ENCODE assay signal across 14 cellular contexts in genomic region chr5:179167871-179168451, GRCh38.
DNase-seq lines count a peak whose midpoint lies in the region; ATAC-seq and TF ChIP-seq lines count a peak whose summit lies in the region.
"Had no signal": no experiment of that assay in that cellular context is flagged by ENCODE, and none has a peak within 500 bp of the region (broad histone marks: within the 10 kb centered on the region; RNA-seq: fewer than 3 reads in every experiment).

No MANE protein-coding gene starts in this region.

- H3K9me3 ChIP-seq in right cardiac atrium (ENCODE audit: control insufficient read depth, low read length): no peaks in the 10 kb centered on the region
- H3K9me3 ChIP-seq: prostate gland, upper lobe of left lung had no signal

- DNase-seq in activated T-cell treated with anti-CD3 and anti-CD28 coated beads, Interleukin-2, amount 50 U/mL, for 4 hours: no peak
- DNase-seq in activated T-cell treated with anti-CD3 and anti-CD28 coated beads for 4 hours: no peak
- peak; percentile 74 for DNase-seq in NB4 (ENCODE audit: low read depth)
- DNase-seq in right cardiac atrium: peak in 2 of 3 donors; percentile 60 to 66
- DNase-seq in posterior vena cava (ENCODE audit: low spot score): peak; percentile 50
- DNase-seq in GM23338 (ENCODE audit: low spot score): no peak
- DNase-seq in G401 (ENCODE audit: low spot score): no peak
- DNase-seq in osteocyte (ENCODE audit: extremely low spot score, unreplicated experiment): no peak
- DNase-seq: DMS79, NCI-H524 treated with DMSO at 0.1 percent for 48 hours had no signal

- TF ChIP-seq CTCF in NB4 (IDR thresholded peaks at IDR 0.05; ENCODE audit: low read depth, low read length): no peak
- TF ChIP-seq CTCF in GM23338 (conservative IDR thresholded peaks at IDR 0.05; ENCODE audit: low read depth in 2 of 2): no peak
- no peak for TF ChIP-seq CTCF in osteocyte (IDR thresholded peaks at IDR 0.05)

- H3K36me3 Mint-ChIP-seq in activated T-cell treated with anti-CD3 and anti-CD28 coated beads, Interleukin-2, amount 50 U/mL, for 4 hours (ENCODE audit: insufficient read depth): no peaks in the 10 kb centered on the region
- H3K36me3 Mint-ChIP-seq in GM23338 (ENCODE audit: low read depth): peaks cover 5% of the 10 kb centered on the region; the same call in 1 of the 3 replicates
- no peaks in the 10 kb centered on the region for H3K36me3 Mint-ChIP-seq in osteocyte (ENCODE audit: unreplicated experiment)

- H3K27me3 Mint-ChIP-seq in activated T-cell treated with anti-CD3 and anti-CD28 coated beads, Interleukin-2, amount 50 U/mL, for 4 hours (ENCODE audit: low read depth): peaks cover 12% of the 10 kb centered on the region
- H3K27me3 Mint-ChIP-seq in GM23338 (ENCODE audit: insufficient read depth, low read depth, poor library complexity) (peaks cover 13% of the 10 kb centered on the region), osteocyte (ENCODE audit: unreplicated experiment) (no peaks in the 10 kb centered on the region)

- H3K4me1 ChIP-seq in right cardiac atrium (ENCODE audit: control insufficient read depth, insufficient read depth, low read length): no peaks in the 10 kb centered on the region
- H3K4me1 ChIP-seq in GM23338 (ENCODE audit: insufficient read depth): no peaks in the 10 kb centered on the region
- H3K4me1 ChIP-seq: prostate gland had no signal

- WGBS in right cardiac atrium: 80% methylated on average over 12 of the region's 12 CpGs

- H3K27me3 ChIP-seq in right cardiac atrium (ENCODE audit: control insufficient read depth, insufficient read depth): no peaks in the 10 kb centered on the region
- no peaks in the 10 kb centered on the region for H3K27me3 ChIP-seq in GM23338 (ENCODE audit: insufficient read depth)
- H3K27me3 ChIP-seq: upper lobe of left lung had no signal

- H3K79me2 ChIP-seq in GM23338 (replicated peaks; ENCODE audit: insufficient read depth): no peaks in the 10 kb centered on the region

- no peak for ATAC-seq in activated T-cell treated with anti-CD3 and anti-CD28 coated beads, Interleukin-2, amount 50 U/mL, for 4 hours
- ATAC-seq in right cardiac atrium: no peak
- no peak for ATAC-seq in GM23338

- in situ Hi-C loops in G401 (cut with HindIII; ENCODE audit: low sequenced_read_pairs): no loop called here

- TF ChIP-seq POLR2A in NB4 (IDR thresholded peaks at IDR 0.05; ENCODE audit: extremely low read depth, insufficient read length): no peak

- H3K36me3 ChIP-seq in GM23338 (ENCODE audit: insufficient read depth): no peaks in the 10 kb centered on the region
- H3K36me3 ChIP-seq: prostate gland, upper lobe of left lung had no signal

- no peak overlapping the region for H3K4me3 ChIP-seq in NB4 (ENCODE audit: low read depth, low read length)
- H3K4me3 ChIP-seq in right cardiac atrium (ENCODE audit: low read length): no peak overlapping the region
- no peak overlapping the region for H3K4me3 ChIP-seq in GM23338
- H3K4me3 ChIP-seq: SK-N-MC had no signal

- intact Hi-C loops in right cardiac atrium (cut with DNase I) (loop anchor here in 3 of 4 donors (1.0 to 10.0 kb wide), 6 partner anchors 97 to 326 kb away; partner anchors contain the start of gene ADAMTS2 (in 2 of the 3)), posterior vena cava (cut with DNase I) (loop anchor here (2.0 to 5.0 kb wide), 3 partner anchors 179 to 327 kb away; partner anchors contain the start of gene ADAMTS2 (in 1 of the 2))

- H3F3A ChIP-seq in GM23338 (replicated peaks; ENCODE audit: low read depth): no peaks in the 10 kb centered on the region

- peaks cover 3% of the 10 kb centered on the region for H3K4me1 Mint-ChIP-seq in activated T-cell treated with anti-CD3 and anti-CD28 coated beads, Interleukin-2, amount 50 U/mL, for 4 hours (ENCODE audit: low read depth)
- no peaks in the 10 kb centered on the region for H3K4me1 Mint-ChIP-seq in GM23338
- no peaks in the 10 kb centered on the region for H3K4me1 Mint-ChIP-seq in osteocyte (ENCODE audit: unreplicated experiment)

- no peaks in the 10 kb centered on the region for H4K20me1 ChIP-seq in GM23338 (replicated peaks; ENCODE audit: insufficient read depth)

- no peak overlapping the region for H2AFZ ChIP-seq in GM23338

- no peak overlapping the region for H3K4me2 ChIP-seq in GM23338

- H3K27ac Mint-ChIP-seq in GM23338: no peak overlapping the region
- H3K27ac Mint-ChIP-seq in osteocyte (ENCODE audit: unreplicated experiment): no peak overlapping the region
- H3K27ac Mint-ChIP-seq: activated T-cell treated with anti-CD3 and anti-CD28 coated beads, Interleukin-2, amount 50 U/mL, for 24 hours had no signal

- H3K9me2 ChIP-seq in GM23338 (ENCODE audit: insufficient read depth): no peaks in the 10 kb centered on the region

- H3K9me3 Mint-ChIP-seq in activated T-cell treated with anti-CD3 and anti-CD28 coated beads, Interleukin-2, amount 50 U/mL, for 4 hours: no peaks in the 10 kb centered on the region
- H3K9me3 Mint-ChIP-seq in GM23338 (peaks cover 24% of the 10 kb centered on the region), osteocyte (ENCODE audit: unreplicated experiment) (peaks cover 11% of the 10 kb centered on the region)
- H3K9me3 Mint-ChIP-seq: activated T-cell treated with anti-CD3 and anti-CD28 coated beads, Interleukin-2, amount 50 U/mL, for 24 hours had no signal

- peak overlapping the region; percentile 13 for H3K4me3 Mint-ChIP-seq in activated T-cell treated with anti-CD3 and anti-CD28 coated beads, Interleukin-2, amount 50 U/mL, for 4 hours
- no peak overlapping the region for H3K4me3 Mint-ChIP-seq in GM23338
- H3K4me3 Mint-ChIP-seq in osteocyte (ENCODE audit: unreplicated experiment): no peak overlapping the region
- H3K4me3 Mint-ChIP-seq: activated T-cell treated with anti-CD3 and anti-CD28 coated beads, Interleukin-2, amount 50 U/mL, for 24 hours had no signal

- H3K27ac ChIP-seq in right cardiac atrium (ENCODE audit: low read length): no peak overlapping the region
- no peak overlapping the region for H3K27ac ChIP-seq in GM23338 (ENCODE audit: low read depth)
- H3K27ac ChIP-seq: prostate gland, SK-N-MC, upper lobe of left lung had no signal

TF ChIP-seq in GM23338, 12 proteins besides CTCF, POLR2A, EP300 and RAD21:
- no peak for TF ChIP-seq STAT1 (IDR thresholded peaks at IDR 0.05; ENCODE audit: unreplicated experiment)
- TF ChIP-seq ETS1 (IDR thresholded peaks at IDR 0.05): no peak
- no peak for TF ChIP-seq CREB1 (CRISPR knock-in tag; IDR thresholded peaks at IDR 0.05; ENCODE audit: low read depth)
- TF ChIP-seq ZNF331 (CRISPR knock-in tag; IDR thresholded peaks at IDR 0.05; ENCODE audit: low read depth): no peak
- no peak for TF ChIP-seq NANOG (IDR thresholded peaks at IDR 0.05; ENCODE audit: borderline replicate concordance)
- no peak for TF ChIP-seq EZH2phosphoT487 (IDR thresholded peaks at IDR 0.05; ENCODE audit: unreplicated experiment)
- TF ChIP-seq EZH2 (IDR thresholded peaks at IDR 0.05; ENCODE audit: low read depth, unreplicated experiment): no peak
- TF ChIP-seq ZNF114 (CRISPR knock-in tag; IDR thresholded peaks at IDR 0.05): no peak

Comparison
In these comparisons a context has a peak if more than half of its experiments do, and no peak if none do; other contexts are left out.
1. DNase-seq: peak in NB4 (single experiment), right cardiac atrium (2 of 3) and posterior vena cava (single experiment); none in activated T-cell treated with anti-CD3 and anti-CD28 coated beads, Interleukin-2, amount 50 U/mL, for 4 hours (single experiment), activated T-cell treated with anti-CD3 and anti-CD28 coated beads for 4 hours (single experiment), GM23338 (single experiment), G401 (single experiment) and osteocyte (single experiment).